ENCODE assay signal across 18 cellular contexts in genomic region chr11:2197771-2198520, GRCh38. TPM values are rescaled to one million over a fixed set of nuclear protein-coding genes. Genes with fewer than 3 reads are reported as not detected.
"Had no signal": no experiment of that assay in that cellular context is flagged by ENCODE, and none has a peak within 500 bp of the region (broad histone marks: within the 10 kb centered on the region; RNA-seq: fewer than 3 reads in every experiment).

No MANE protein-coding gene starts in this region.

- DNase-seq: esophagus squamous epithelium had no signal

- H3K36me3 ChIP-seq: esophagus squamous epithelium, gastroesophageal sphincter, pancreas, right lobe of liver, tibial artery, upper lobe of left lung, uterus had no signal

- FAIRE-seq: colon, pancreas had no signal

- H3K4me2 ChIP-seq: hepatocyte had no signal

- H3K27ac ChIP-seq: epithelial cell of prostate, esophagus squamous epithelium, gastroesophageal sphincter, hepatocyte, pancreas, right lobe of liver, tibial artery, upper lobe of left lung, uterus had no signal

- H3K4me1 ChIP-seq: gastroesophageal sphincter, right lobe of liver, uterus had no signal

- H3K27me3 ChIP-seq: hepatocyte, pancreas, right lobe of liver, upper lobe of left lung, uterus had no signal

- H3K4me3 ChIP-seq: esophagus squamous epithelium, gastroesophageal sphincter, hepatocyte, pancreas, right lobe of liver, tibial artery, upper lobe of left lung, uterus had no signal

- H3K9me3 ChIP-seq: esophagus squamous epithelium, gastroesophageal sphincter, pancreas, right lobe of liver, tibial artery, upper lobe of left lung, uterus had no signal

RNA-seq across cellular contexts. Expression of gene TH, which starts 26.3 kb away (rescaled TPM):
- total RNA-seq: kidney epithelial cell; left colon; liver; mesenteric fat pad; mononuclear cell; naive thymus-derived CD4-positive, alpha-beta T cell; upper lobe of left lung had no signal
- polyA plus RNA-seq: naive thymus-derived CD4-positive, alpha-beta T cell had no signal

RNA-seq across cellular contexts. Expression of gene INS, which starts 36.9 kb away (rescaled TPM):
- total RNA-seq: esophagus squamous epithelium; gastroesophageal sphincter; hepatocyte; kidney epithelial cell; lung microvascular endothelial cell; mononuclear cell; naive thymus-derived CD4-positive, alpha-beta T cell; right lobe of liver; temporal lobe; uterus had no signal
- polyA plus RNA-seq: hepatocyte; naive thymus-derived CD4-positive, alpha-beta T cell had no signal

RNA-seq across cellular contexts. Expression of gene IGF2, which starts 58.8 kb away (rescaled TPM):
- total RNA-seq: mononuclear cell had no signal
- polyA plus RNA-seq: naive thymus-derived CD4-positive, alpha-beta T cell had no signal
